24 cellular contexts compared by ENCODE assay signal in the genomic region with DNA sequence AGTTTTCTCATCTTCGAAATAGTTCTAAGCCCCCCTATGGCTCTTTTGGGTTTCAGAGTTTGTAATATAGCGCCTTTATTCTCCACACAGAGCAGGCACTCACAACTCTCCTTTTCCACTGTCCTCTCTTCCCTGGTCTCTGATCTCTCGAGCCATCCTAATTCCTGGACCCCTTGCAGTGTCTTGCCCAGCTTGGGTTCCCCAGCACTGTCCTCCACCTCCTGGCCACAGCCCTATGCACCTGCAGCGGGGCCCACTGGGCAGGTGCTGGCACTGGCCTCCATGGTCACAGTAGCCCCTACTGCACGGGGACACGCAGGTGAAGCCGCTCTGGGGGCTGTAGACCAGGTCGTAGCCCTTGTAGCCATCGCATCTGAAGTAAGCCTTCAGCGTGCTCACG. TPM values are rescaled to one million over a fixed set of nuclear protein-coding genes. Genes with fewer than 3 reads are reported as not detected.
DNase-seq lines count a peak whose midpoint lies in the region; ATAC-seq and TF ChIP-seq lines count a peak whose summit lies in the region.
"Had no signal": no experiment of that assay in that cellular context is flagged by ENCODE, and none has a peak within 500 bp of the region (broad histone marks: within the 10 kb centered on the region; RNA-seq: fewer than 3 reads in every experiment).

No MANE protein-coding gene starts in this region.

- no peak overlapping the region for H2BK15ac ChIP-seq in mesendoderm (replicated peaks; ENCODE audit: low read depth)

- peaks cover 2% of the 10 kb centered on the region for H3K36me3 Mint-ChIP-seq in central memory CD8-positive, alpha-beta T cell (ENCODE audit: insufficient read depth)
- no peaks in the 10 kb centered on the region for H3K36me3 Mint-ChIP-seq in HFFc6 (ENCODE audit: low read depth)
- H3K36me3 Mint-ChIP-seq: activated CD4-positive, alpha-beta memory T cell treated with anti-CD3 and anti-CD28 coated beads for 36 hours; CD8-positive, alpha-beta memory T cell; neural progenitor cell had no signal

- no peaks in the 10 kb centered on the region for H3K27me3 ChIP-seq in BLaER1 treated with 17β-estradiol and CSF1 and Interleukin-3, amounts not matched to agents 10 nM and 100 nM
- H3K27me3 ChIP-seq in mesendoderm (ENCODE audit: insufficient read depth, low read length, poor library complexity), result no peaks in the 10 kb centered on the region
- H3K27me3 ChIP-seq: colonic mucosa, upper lobe of right lung had no signal

- H4K5ac ChIP-seq in mesendoderm (ENCODE audit: low read length), result no peak overlapping the region

- no peak overlapping the region for H3K18ac ChIP-seq in mesendoderm (ENCODE audit: low read length)

- no peaks in the 10 kb centered on the region for H3K27me3 Mint-ChIP-seq in central memory CD8-positive, alpha-beta T cell
- H3K27me3 Mint-ChIP-seq in HFFc6 (ENCODE audit: insufficient read depth), result peaks cover 23% of the 10 kb centered on the region
- H3K27me3 Mint-ChIP-seq: activated CD4-positive, alpha-beta memory T cell treated with anti-CD3 and anti-CD28 coated beads for 36 hours had no signal

- peak overlapping the region in 8 of 11 experiments; percentile 40 to 76 (median 72); a peak in 13 of 22 replicates for H3K4me2 ChIP-seq in BLaER1 treated with 17β-estradiol and CSF1 and Interleukin-3, amounts not matched to agents 10 nM and 100 nM
- no peak overlapping the region for H3K4me2 ChIP-seq in mesendoderm (ENCODE audit: low read length)

- no peaks in the 10 kb centered on the region for H3K79me2 ChIP-seq in mesendoderm (ENCODE audit: control insufficient read depth, insufficient read depth, low read length)

- peaks cover 0 to 5% (median 0%) of the 10 kb centered on the region in 11 experiments; a peak in 1 of 22 replicates for H3K36me3 ChIP-seq in BLaER1 treated with 17β-estradiol and CSF1 and Interleukin-3, amounts not matched to agents 10 nM and 100 nM
- H3K36me3 ChIP-seq in mesendoderm (ENCODE audit: control insufficient read depth, insufficient read depth, low read length), result no peaks in the 10 kb centered on the region
- H3K36me3 ChIP-seq: brain microvascular endothelial cell, colonic mucosa, esophagus squamous epithelium, lower lobe of right lung, neural progenitor cell, prostate gland, upper lobe of right lung had no signal

- no peak overlapping the region for H3K23ac ChIP-seq in mesendoderm (ENCODE audit: low read length)

- H4K8ac ChIP-seq in mesendoderm (ENCODE audit: low read depth, low read length), result no peak overlapping the region

- no peak overlapping the region for H2BK120ac ChIP-seq in mesendoderm (ENCODE audit: low read depth, low read length)

- no peak overlapping the region for H3K27ac ChIP-seq in BLaER1 treated with 17β-estradiol and CSF1 and Interleukin-3, amounts not matched to agents 10 nM and 100 nM
- H3K27ac ChIP-seq in mesendoderm (ENCODE audit: low read depth, low read length), result no peak overlapping the region
- H3K27ac ChIP-seq: brain microvascular endothelial cell, colonic mucosa, esophagus squamous epithelium, lower lobe of right lung, neural progenitor cell, prostate gland, upper lobe of right lung had no signal

- in situ Hi-C loops in GM13976 (cut with MboI; ENCODE audit: low sequenced_read_pairs, unreplicated experiment), result no loop called here

- WGBS in mesendoderm (ENCODE audit: extremely low coverage, insufficient coverage, low lambda C conversion rate), result no CpG with 5 or more reads among the region's 11 CpGs

- H3K4me1 ChIP-seq in BLaER1 treated with 17β-estradiol and CSF1 and Interleukin-3, amounts not matched to agents 10 nM and 100 nM, result peaks cover 12 to 25% (median 22%) of the 10 kb centered on the region in 10 experiments; a peak in 17 of 20 replicates
- no peaks in the 10 kb centered on the region for H3K4me1 ChIP-seq in mesendoderm (ENCODE audit: control insufficient read depth, low read depth, low read length)
- H3K4me1 ChIP-seq: colonic mucosa, neural progenitor cell, prostate gland had no signal

- H3K4me1 Mint-ChIP-seq in central memory CD8-positive, alpha-beta T cell, result peaks cover 13% of the 10 kb centered on the region
- H3K4me1 Mint-ChIP-seq in HFFc6 (ENCODE audit: low read depth), result no peaks in the 10 kb centered on the region

- H3K79me1 ChIP-seq in mesendoderm (ENCODE audit: low read length), result no peaks in the 10 kb centered on the region

- no peaks in the 10 kb centered on the region for H3K9me3 ChIP-seq in BLaER1 treated with 17β-estradiol and CSF1 and Interleukin-3, amounts not matched to agents 10 nM and 100 nM (replicated peaks in 1 of 11)
- H3K9me3 ChIP-seq: colonic mucosa, esophagus squamous epithelium, lower lobe of right lung, prostate gland, upper lobe of right lung had no signal

- H2BK5ac ChIP-seq in mesendoderm (ENCODE audit: low read length), result no peak overlapping the region

- no peak overlapping the region for H3K9ac ChIP-seq in BLaER1 treated with 17β-estradiol and CSF1 and Interleukin-3, amounts not matched to agents 10 nM and 100 nM
- H3K9ac ChIP-seq in mesendoderm (ENCODE audit: low read length), result no peak overlapping the region
- H3K9ac ChIP-seq: neural progenitor cell had no signal

- H2AK5ac ChIP-seq in mesendoderm (ENCODE audit: low read length), result no peak overlapping the region

- peak overlapping the region; percentile 56 for H3K27ac Mint-ChIP-seq in central memory CD8-positive, alpha-beta T cell (ENCODE audit: low read depth)
- H3K27ac Mint-ChIP-seq in HFFc6, result no peak overlapping the region
- H3K27ac Mint-ChIP-seq: activated CD4-positive, alpha-beta memory T cell treated with anti-CD3 and anti-CD28 coated beads for 36 hours; neural progenitor cell had no signal

- DNase-seq in GM13976 (ENCODE audit: low spot score), result peak; percentile 51
- DNase-seq in central memory CD8-positive, alpha-beta T cell (ENCODE audit: low spot score in 2 of 2), result no peak
- DNase-seq in mesendoderm, result no peak
- DNase-seq in D341Med (ENCODE audit: low spot score), result no peak
- DNase-seq in NCI-H2171 treated with DMSO at 0.1 percent for 48 hours (lab: John Stamatoyannopoulos, UW), result no peak
- no peak for DNase-seq in NCI-H226
- DNase-seq in HFFc6, result no peak
- DNase-seq: activated CD4-positive, alpha-beta memory T cell treated with anti-CD3 and anti-CD28 coated beads for 36 hours; activated CD4-positive, CD25-positive, alpha-beta regulatory T cell; activated gamma-delta T cell; brain microvascular endothelial cell; CD8-positive, alpha-beta memory T cell; esophagus squamous epithelium; hypothalamus; NCI-H1694; NCI-H524 treated with DMSO at 0.1 percent for 48 hours; substantia nigra; upper lobe of right lung had no signal

- H4K20me1 ChIP-seq in BLaER1 treated with 17β-estradiol and CSF1 and Interleukin-3, amounts not matched to agents 10 nM and 100 nM, result peaks cover 0 to 9% (median 0%) of the 10 kb centered on the region in 11 experiments; a peak in 3 of 22 replicates

- ATAC-seq in central memory CD8-positive, alpha-beta T cell (replicated peaks; ENCODE audit: extremely low read depth, poor library complexity, severe bottlenecking), result no peak

- TF ChIP-seq CTCF in GM13976 (IDR thresholded peaks at IDR 0.05; ENCODE audit: borderline replicate concordance, control extremely low read depth, extremely low read depth, insufficient read depth, missing control alignments) (no peak), HFFc6 (IDR thresholded peaks at IDR 0.05) (no peak)

- H3K9me3 Mint-ChIP-seq in central memory CD8-positive, alpha-beta T cell, result no peaks in the 10 kb centered on the region
- no peaks in the 10 kb centered on the region for H3K9me3 Mint-ChIP-seq in HFFc6
- H3K9me3 Mint-ChIP-seq: activated CD4-positive, alpha-beta memory T cell treated with anti-CD3 and anti-CD28 coated beads for 36 hours; CD8-positive, alpha-beta memory T cell had no signal

- H3K56ac ChIP-seq in mesendoderm (ENCODE audit: low read length), result peak overlapping the region; percentile 15

- no peak overlapping the region for H3K4me3 ChIP-seq in BLaER1 treated with 17β-estradiol and CSF1 and Interleukin-3, amounts not matched to agents 10 nM and 100 nM
- H3K4me3 ChIP-seq in mesendoderm (ENCODE audit: low read length), result no peak overlapping the region
- H3K4me3 ChIP-seq: colonic mucosa, esophagus squamous epithelium, lower lobe of right lung, neural progenitor cell, prostate gland, upper lobe of right lung had no signal

- no peak overlapping the region for H3K4ac ChIP-seq in mesendoderm (ENCODE audit: low read depth, low read length)

- H3K4me3 Mint-ChIP-seq in central memory CD8-positive, alpha-beta T cell, result peak overlapping the region; percentile 18
- no peak overlapping the region for H3K4me3 Mint-ChIP-seq in HFFc6
- H3K4me3 Mint-ChIP-seq: activated CD4-positive, alpha-beta memory T cell treated with anti-CD3 and anti-CD28 coated beads for 36 hours had no signal

RNA-seq across cellular contexts. Expression of gene MUC20, which starts 27.9 kb away (rescaled TPM):
- polyA plus RNA-seq in mesendoderm (2013, experiment 1 of 2), result 0.01 TPM
- 0.13 TPM for polyA plus RNA-seq in mesendoderm (2013, experiment 2 of 2)
- under 1 TPM in 3 of 6 experiments, not detected in 3; 0.11 to 0.17 (median 0.14) TPM for total RNA-seq in HFFc6 (2021; fragmentation: NEBNext Ultra II Directional; extraction: Animal tissue kit (Norgen Biotek cat#: 25700))
- total RNA-seq: LHCN-M2 had no signal
- polyA plus RNA-seq: CD8-positive, alpha-beta memory T cell had no signal
